28 cellular contexts compared by ENCODE assay signal in genomic region chr3:134710313-134710680, GRCh38. TPM values are rescaled to one million over a fixed set of nuclear protein-coding genes. Genes with fewer than 3 reads are reported as not detected.
"Had no signal": no experiment of that assay in that cellular context is flagged by ENCODE, and none has a peak within 500 bp of the region (broad histone marks: within the 10 kb centered on the region; RNA-seq: fewer than 3 reads in every experiment).

No MANE protein-coding gene starts in this region.

- H2AFZ ChIP-seq: neural progenitor cell had no signal

- H3K27ac ChIP-seq: colonic mucosa, esophagus squamous epithelium, neural progenitor cell, uterus, VCaP had no signal

- H3K27me3 ChIP-seq: colonic mucosa, dorsolateral prefrontal cortex, esophagus squamous epithelium, heart right ventricle, neural progenitor cell, uterus had no signal

- H3K9ac ChIP-seq: neural progenitor cell had no signal

- H3K4me1 ChIP-seq: colonic mucosa, esophagus squamous epithelium, neural progenitor cell, uterus had no signal

- ATAC-seq: activated CD4-positive, CD25-positive, alpha-beta regulatory T cell treated with anti-CD3 and anti-CD28 coated beads, Interleukin-2, amount 50 U/mL, for 24 hours; activated T-cell treated with anti-CD3 and anti-CD28 coated beads, Interleukin-2, amount 50 U/mL, for 72 hours; left colon; naive thymus-derived CD4-positive, alpha-beta T cell; stimulated activated naive B cell treated with anti-CD40 and anti-IgM and Interleukin-4, amounts not matched to agents 10 μg/mL and 1 μg/mL and 100 μg/mL, for 72 hours had no signal

- H3K9me3 ChIP-seq: colonic mucosa, esophagus squamous epithelium, heart right ventricle, uterus had no signal

- H3K4me2 ChIP-seq: neural progenitor cell had no signal

- H3K4me3 ChIP-seq: colonic mucosa, dorsolateral prefrontal cortex, esophagus squamous epithelium, heart right ventricle, lung, neural progenitor cell, skin epidermis, uterus had no signal

- H3K36me3 ChIP-seq: colonic mucosa, esophagus squamous epithelium, heart right ventricle, neural progenitor cell, uterus had no signal

- DNase-seq: activated CD4-positive, alpha-beta memory T cell treated with anti-CD3 and anti-CD28 coated beads, Interleukin-2, amount 10 ng/mL, durations not matched to agents 7 days and 5 days; activated effector memory CD4-positive, alpha-beta T cell treated with Interleukin-2 at 50 U/mL for 16 hours; activated naive CD4-positive, alpha-beta T cell treated with anti-CD3 and anti-CD28 coated beads for 36 hours; activated naive CD8-positive, alpha-beta T cell treated with anti-CD3 and anti-CD28 coated beads, Interleukin-2, amount 10 ng/mL, durations not matched to agents 7 days and 5 days; activated T-cell treated with anti-CD3 and anti-CD28 coated beads, Interleukin-2, amount 50 U/mL, for 72 hours; colonic mucosa; dorsolateral prefrontal cortex; esophagus squamous epithelium; left colon; naive thymus-derived CD4-positive, alpha-beta T cell; stimulated activated CD4-positive, alpha-beta T cell treated with anti-CD3 and anti-CD28 coated beads, Interleukin-2, amount 100 ng/mL, for 48 hours; stimulated activated CD8-positive, alpha-beta memory T cell treated with anti-CD3 and anti-CD28 coated beads, Interleukin-4, amount 100 ng/mL, for 48 hours; stimulated activated naive B cell treated with anti-CD40 and anti-IgM and Interleukin-4, amounts not matched to agents 10 μg/mL and 1 μg/mL and 100 μg/mL, for 72 hours; trophoblast cell had no signal

RNA-seq across cellular contexts. Expression of gene KY, which starts 59.5 kb away (rescaled TPM):
- total RNA-seq: activated CD4-positive, alpha-beta memory T cell treated with anti-CD3 and anti-CD28 coated beads, Interleukin-2, amount 10 ng/mL, durations not matched to agents 7 days and 5 days; activated CD4-positive, alpha-beta T cell treated with anti-CD3 and anti-CD28 coated beads, Interleukin-2, amount 10 ng/mL, durations not matched to agents 24 days and 14 days; activated naive CD4-positive, alpha-beta T cell treated with anti-CD3 and anti-CD28 coated beads for 36 hours; activated naive CD8-positive, alpha-beta T cell treated with anti-CD3 and anti-CD28 coated beads, Interleukin-2, amount 10 ng/mL, durations not matched to agents 7 days and 5 days; activated T-cell treated with anti-CD3 and anti-CD28 coated beads, Interleukin-2, amount 50 U/mL, for 72 hours; fibroblast of villous mesenchyme; mesenteric fat pad; naive thymus-derived CD4-positive, alpha-beta T cell; osteocyte; progenitor cell of endocrine pancreas; T-helper 2 cell treated with Interferon-gamma antibody and Interleukin-4, amounts not matched to agents 100 ng/mL and 5 ng/mL, for 36 hours had no signal
- polyA plus RNA-seq: keratinocyte; naive thymus-derived CD4-positive, alpha-beta T cell had no signal
